ENCODE assay signal across 2 cellular contexts in genomic region chr11:67490727-67491065, GRCh38.
TF ChIP-seq lines count a peak whose summit lies in the region.

No MANE protein-coding gene starts in this region.

TF ChIP-seq in IMR-90, 13 proteins besides CTCF, POLR2A, EP300 and RAD21:
- no peak for TF ChIP-seq RFX5 (IDR thresholded peaks at IDR 0.05; ENCODE audit: low read depth, low read length)
- no peak for TF ChIP-seq MAFK (IDR thresholded peaks at IDR 0.05; ENCODE audit: low read depth, low read length)
- TF ChIP-seq MAZ (IDR thresholded peaks at IDR 0.05; ENCODE audit: borderline replicate concordance, low read depth, low read length): no peak
- no peak for TF ChIP-seq CHD1 (IDR thresholded peaks at IDR 0.05; ENCODE audit: low read depth, low read length)
- no peak for TF ChIP-seq BHLHE40 (IDR thresholded peaks at IDR 0.05; ENCODE audit: low read depth, low read length)
- no peak for TF ChIP-seq FOS (IDR thresholded peaks at IDR 0.05; ENCODE audit: low read depth, low read length)
- no peak for TF ChIP-seq ELK1 (IDR thresholded peaks at IDR 0.05; ENCODE audit: borderline replicate concordance, low read depth, low read length)
- no peak for TF ChIP-seq NFE2L2 (IDR thresholded peaks at IDR 0.05; ENCODE audit: low read depth, low read length)
- TF ChIP-seq RCOR1 (IDR thresholded peaks at IDR 0.05; ENCODE audit: insufficient replicate concordance, low read length): no peak
- no peak for TF ChIP-seq USF2 (IDR thresholded peaks at IDR 0.05; ENCODE audit: low read depth, low read length)
- TF ChIP-seq MXI1 (IDR thresholded peaks at IDR 0.05; ENCODE audit: borderline replicate concordance, low read depth, low read length): no peak
- TF ChIP-seq SMC3 (IDR thresholded peaks at IDR 0.05; ENCODE audit: low read depth, low read length): no peak
- no peak for TF ChIP-seq CEBPB (IDR thresholded peaks at IDR 0.05; ENCODE audit: low read depth, low read length)

TF ChIP-seq in K562, 482 proteins besides CTCF, POLR2A, EP300 and RAD21:
- no peak for TF ChIP-seq ZNF239 (CRISPR knock-in tag; IDR thresholded peaks at IDR 0.05)
- no peak for TF ChIP-seq CSDE1 (IDR thresholded peaks at IDR 0.05)
- TF ChIP-seq CCAR2 (IDR thresholded peaks at IDR 0.05; ENCODE audit: low read depth, low read length): no peak
- TF ChIP-seq ZNF146 (CRISPR knock-in tag; IDR thresholded peaks at IDR 0.05; ENCODE audit: unreplicated experiment): no peak
- no peak for TF ChIP-seq SIN3B (IDR thresholded peaks at IDR 0.05; ENCODE audit: low read depth)
- TF ChIP-seq RBFOX2 (IDR thresholded peaks at IDR 0.05; ENCODE audit: low read depth, low read length): peak; percentile 45; the same call in 1 of the 2 replicates
- no peak for TF ChIP-seq ZNF766 (CRISPR knock-in tag; conservative IDR thresholded peaks at IDR 0.05)
- TF ChIP-seq HNRNPLL (IDR thresholded peaks at IDR 0.05; ENCODE audit: low read depth, low read length, poor library complexity, severe bottlenecking): no peak
- TF ChIP-seq CBFB (CRISPR knock-in tag; IDR thresholded peaks at IDR 0.05): no peak
- TF ChIP-seq SMC3 (conservative IDR thresholded peaks at IDR 0.05; ENCODE audit: insufficient read depth, low read depth, low read length): no peak
- no peak for TF ChIP-seq TCFL5 (CRISPR knock-in tag; conservative IDR thresholded peaks at IDR 0.05)
- TF ChIP-seq POLR2G (IDR thresholded peaks at IDR 0.05; ENCODE audit: low read depth, low read length): peak; percentile 65
- no peak for TF ChIP-seq L3MBTL2 (IDR thresholded peaks at IDR 0.05)
- TF ChIP-seq TFAP4 (CRISPR knock-in tag; IDR thresholded peaks at IDR 0.05; ENCODE audit: borderline replicate concordance): no peak
- TF ChIP-seq ZBTB12 (CRISPR knock-in tag; IDR thresholded peaks at IDR 0.05): no peak
